In the genomic region with DNA sequence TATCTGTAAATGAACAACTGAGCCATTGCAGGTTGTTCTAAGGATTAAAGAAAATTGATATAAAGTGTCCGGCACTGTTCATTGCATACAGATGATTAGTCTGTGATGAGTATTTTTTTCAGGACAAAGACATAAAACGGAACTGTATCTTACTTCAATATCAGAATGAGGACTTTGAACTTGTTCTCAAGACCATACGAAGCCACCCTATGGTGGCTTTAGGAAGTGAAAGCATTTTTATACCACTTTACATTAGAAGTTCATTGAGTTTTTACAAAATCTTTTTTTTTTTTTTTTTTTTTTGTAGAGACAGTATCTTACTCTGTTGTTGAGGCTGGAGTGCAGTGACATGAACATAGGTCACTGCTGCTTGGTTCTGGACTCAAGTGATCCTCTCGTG, we compare ENCODE assay signal across 13 cellular contexts. TPM values are rescaled to one million over a fixed set of nuclear protein-coding genes. Genes with fewer than 3 reads are reported as not detected.
A peak's percentile ranks its signal among the peaks of the same experiment; 100 is the strongest.
DNase-seq lines count a peak whose midpoint lies in the region; TF ChIP-seq lines count a peak whose summit lies in the region.
"Had no signal": no experiment of that assay in that cellular context is flagged by ENCODE, and none has a peak within 500 bp of the region (broad histone marks: within the 10 kb centered on the region; RNA-seq: fewer than 3 reads in every experiment).

No MANE protein-coding gene starts in this region.

- H3K4me3 ChIP-seq in transverse colon (no peak overlapping the region), adrenal gland (no peak overlapping the region), neuronal stem cell (ENCODE audit: low read length in 2 of 2) (no peak overlapping the region)

- TF ChIP-seq EP300 in transverse colon (IDR thresholded peaks at IDR 0.05; ENCODE audit: low read depth), result no peak

- no peaks in the 10 kb centered on the region for H3K9me3 Mint-ChIP-seq in activated naive CD4-positive, alpha-beta T cell treated with anti-CD3 and anti-CD28 coated beads for 36 hours
- no peaks in the 10 kb centered on the region for H3K9me3 Mint-ChIP-seq in chondrocyte (ENCODE audit: low read depth)

- H3K4me1 ChIP-seq in transverse colon, result peaks cover 0 to 17% (median 4%) of the 10 kb centered on the region in 4 donors
- peaks cover 2 to 7% of the 10 kb centered on the region in 2 donors for H3K4me1 ChIP-seq in adrenal gland (replicated peaks in 1 of 2)
- H3K4me1 ChIP-seq in neuronal stem cell (ENCODE audit: control insufficient read depth in 2 of 2, insufficient read depth in 1 of 2, low read depth in 1 of 2, low read length in 2 of 2), result peaks cover 3 to 7% of the 10 kb centered on the region in 2 donors

- no peak overlapping the region for H3K4me2 ChIP-seq in neuronal stem cell (ENCODE audit: insufficient read depth, low read length, poor library complexity, severe bottlenecking)

- CTCF ChIA-PET in activated naive CD4-positive, alpha-beta T cell treated with anti-CD3 and anti-CD28 coated beads for 36 hours (lab: Charles Lee), result interaction anchor here (1.2 to 6.2 kb wide), 4 partner anchors 12 to 159 kb away, joined by 4 to 36 read pairs (median 7); no protein-coding TSS in a partner anchor

- no peaks in the 10 kb centered on the region for H3K27me3 ChIP-seq in transverse colon
- peaks cover 5% of the 10 kb centered on the region for H3K27me3 ChIP-seq in adrenal gland
- H3K27me3 ChIP-seq in neuronal stem cell (ENCODE audit: control insufficient read depth in 3 of 3, insufficient read depth in 3 of 3, low read depth in 1 of 3, low read length in 3 of 3), result peaks cover 0 to 16% (median 0%) of the 10 kb centered on the region in 3 experiments

- no peak overlapping the region for H3K14ac ChIP-seq in neuronal stem cell (ENCODE audit: low read length)

- no peaks in the 10 kb centered on the region for H3K79me1 ChIP-seq in neuronal stem cell (ENCODE audit: low read depth, low read length)

- no peak for DNase-seq in activated naive CD4-positive, alpha-beta T cell treated with anti-CD3 and anti-CD28 coated beads for 36 hours
- DNase-seq in activated naive CD4-positive, alpha-beta T cell (lab: John Stamatoyannopoulos, UW), result no peak
- DNase-seq in NAMALWA (ENCODE audit: low spot score) (peak; percentile 66), chondrocyte (ENCODE audit: low spot score) (no peak), transverse colon (no peak), adrenal gland (no peak), GDM1 (lab: John Stamatoyannopoulos, UW) (no peak), neuronal stem cell (ENCODE audit: low spot score) (no peak)
- DNase-seq: activated gamma-delta T cell treated with Interleukin-2 at 50 U/mL for 16 hours; GF-D8; NCI-H2171; stimulated activated naive CD8-positive, alpha-beta T cell treated with anti-CD3 and anti-CD28 coated beads, Interleukin-15, Interleukin-2, amounts not matched to agents 100 U/mL and 50 U/mL, for 24 hours; T-helper 9 cell had no signal

- peak overlapping the region; percentile 90 for H3K27ac Mint-ChIP-seq in activated naive CD4-positive, alpha-beta T cell treated with anti-CD3 and anti-CD28 coated beads for 36 hours
- no peak overlapping the region for H3K27ac Mint-ChIP-seq in chondrocyte (ENCODE audit: unreplicated experiment)

- H2BK12ac ChIP-seq in neuronal stem cell (ENCODE audit: low read length), result no peak overlapping the region

- H2AFZ ChIP-seq in neuronal stem cell (ENCODE audit: low read length), result no peak overlapping the region

- H3K9me3 ChIP-seq in transverse colon, result no peaks in the 10 kb centered on the region
- H3K9me3 ChIP-seq in adrenal gland (replicated peaks in 1 of 3), result no peaks in the 10 kb centered on the region
- H3K9me3 ChIP-seq in neuronal stem cell (replicated peaks in 1 of 2; ENCODE audit: control insufficient read depth in 2 of 2, insufficient read depth in 1 of 2, low read depth in 1 of 2, low read length in 2 of 2), result peaks cover 0 to 3% of the 10 kb centered on the region in 2 donors

- H3K36me3 ChIP-seq in transverse colon (no peaks in the 10 kb centered on the region), adrenal gland (replicated peaks in 1 of 2) (no peaks in the 10 kb centered on the region), neuronal stem cell (replicated peaks in 1 of 2; ENCODE audit: control insufficient read depth in 2 of 2, insufficient read depth in 2 of 2, low read length in 2 of 2) (no peaks in the 10 kb centered on the region)

- no peak overlapping the region for H4K8ac ChIP-seq in neuronal stem cell (ENCODE audit: low read depth, low read length)

- H3K23ac ChIP-seq in neuronal stem cell (ENCODE audit: low read depth, low read length, poor library complexity), result no peak overlapping the region

- H3K36me3 Mint-ChIP-seq in activated naive CD4-positive, alpha-beta T cell treated with anti-CD3 and anti-CD28 coated beads for 36 hours (ENCODE audit: low read depth), result no peaks in the 10 kb centered on the region
- no peaks in the 10 kb centered on the region for H3K36me3 Mint-ChIP-seq in chondrocyte (ENCODE audit: low read depth)

- H3K27ac ChIP-seq in transverse colon (no peak overlapping the region), adrenal gland (no peak overlapping the region), neuronal stem cell (replicated peaks; ENCODE audit: low read length) (no peak overlapping the region)

- intact Hi-C loops in activated naive CD4-positive, alpha-beta T cell treated with anti-CD3 and anti-CD28 coated beads for 36 hours (cut with micrococcal nuclease), result loop anchor here (1.0 kb wide), 2 partner anchors 90 to 757 kb away; no protein-coding TSS in a partner anchor
- intact Hi-C loops in transverse colon (cut with DNase I; ENCODE audit: low total_unique reads) (no loop called here), adrenal gland (cut with DNase I) (no loop called here)

- no peak overlapping the region for H2BK120ac ChIP-seq in neuronal stem cell (ENCODE audit: low read depth, low read length)

- H3K9ac ChIP-seq in neuronal stem cell (ENCODE audit: low read depth, low read length, poor library complexity), result no peak overlapping the region

- TF ChIP-seq POLR2A in transverse colon (IDR thresholded peaks at IDR 0.05), result no peak
- no peak for TF ChIP-seq POLR2A in adrenal gland (IDR thresholded peaks at IDR 0.05)

- H4K91ac ChIP-seq in neuronal stem cell (ENCODE audit: low read depth, low read length, poor library complexity), result no peak overlapping the region

- no peak overlapping the region for H2AK5ac ChIP-seq in neuronal stem cell (ENCODE audit: low read depth, low read length)

- TF ChIP-seq CTCF in chondrocyte (IDR thresholded peaks at IDR 0.05) (peak; percentile 51), transverse colon (IDR thresholded peaks at IDR 0.05) (peak in 4 of 5 experiments; percentile 24 to 52 (median 43)), adrenal gland (IDR thresholded peaks at IDR 0.05) (no peak)

- H3K4me1 Mint-ChIP-seq in activated naive CD4-positive, alpha-beta T cell treated with anti-CD3 and anti-CD28 coated beads for 36 hours (ENCODE audit: low read depth), result peaks cover 59% of the 10 kb centered on the region
- H3K4me1 Mint-ChIP-seq in chondrocyte (ENCODE audit: low read depth), result peaks cover 19% of the 10 kb centered on the region

- H2BK5ac ChIP-seq in neuronal stem cell (ENCODE audit: low read length), result no peak overlapping the region

- H3K18ac ChIP-seq in neuronal stem cell (ENCODE audit: low read length), result no peak overlapping the region

- H3K4ac ChIP-seq in neuronal stem cell (ENCODE audit: low read length), result no peak overlapping the region

- no peaks in the 10 kb centered on the region for H3K27me3 Mint-ChIP-seq in activated naive CD4-positive, alpha-beta T cell treated with anti-CD3 and anti-CD28 coated beads for 36 hours (ENCODE audit: low read depth)
- H3K27me3 Mint-ChIP-seq in chondrocyte (ENCODE audit: low read depth), result no peaks in the 10 kb centered on the region

- WGBS in transverse colon (ENCODE audit: low coverage in 1 of 2), 2 donors, result 50 to 54% methylated on average over 4 of the region's 4 CpGs
- WGBS in adrenal gland, 4 donors, result 81 to 87% (median 84%) methylated on average over 4 of the region's 4 CpGs
- no CpG with 5 or more reads among the region's 4 CpGs for WGBS in neuronal stem cell (ENCODE audit: extremely low coverage in 2 of 2, insufficient read length in 2 of 2, insufficient replicate concordance in 1 of 2), 2 donors

- H3K4me3 Mint-ChIP-seq in activated naive CD4-positive, alpha-beta T cell treated with anti-CD3 and anti-CD28 coated beads for 36 hours, result no peak overlapping the region
- no peak overlapping the region for H3K4me3 Mint-ChIP-seq in chondrocyte (ENCODE audit: unreplicated experiment)

- in situ Hi-C loops in transverse colon (cut with MboI; ENCODE audit: low pct_ligation_motif_present in 1 of 4, low pct_unique_long_range_greater_than_20kb in 1 of 4, low sequenced_read_pairs in 3 of 4), result no loop called here

- no peak overlapping the region for H2BK15ac ChIP-seq in neuronal stem cell (ENCODE audit: low read length)

RNA-seq across cellular contexts. Expression of a gene that starts 45.2 kb away (rescaled TPM):
- total RNA-seq in activated naive CD4-positive, alpha-beta T cell treated with anti-CD3 and anti-CD28 coated beads for 36 hours, result 1 to 10 TPM; 3.8 to 4.2 TPM
- total RNA-seq in chondrocyte (18.2 to 25.8 TPM (median 19.1 TPM) in 3 replicates), transverse colon (100 to 1,000 TPM in 2 of 4 donors, 10 to 100 TPM in 2; 71.8 to 124 (median 95.3) TPM), adrenal gland (10 to 100 TPM; 22.2 to 70.4 (median 47.8) TPM)
- 10 to 100 TPM in 2 of 3 donors, 1 to 10 TPM in 1; 6.2 to 58.9 (median 11.9) TPM for polyA plus RNA-seq in adrenal gland
- 33.1 TPM for polyA plus RNA-seq in neuronal stem cell (2013, experiment 1 of 2)
- polyA plus RNA-seq in neuronal stem cell (2013, experiment 2 of 2), result 34.5 TPM

Comparison
In these comparisons a context has a peak if more than half of its experiments do, and no peak if none do; other contexts are left out.
1. CTCF ChIP-seq: peak in chondrocyte (single experiment) and transverse colon (4 of 5); none in adrenal gland (0 of 6).